Comparison of ENCODE assay signal across 15 cellular contexts in the genomic region with DNA sequence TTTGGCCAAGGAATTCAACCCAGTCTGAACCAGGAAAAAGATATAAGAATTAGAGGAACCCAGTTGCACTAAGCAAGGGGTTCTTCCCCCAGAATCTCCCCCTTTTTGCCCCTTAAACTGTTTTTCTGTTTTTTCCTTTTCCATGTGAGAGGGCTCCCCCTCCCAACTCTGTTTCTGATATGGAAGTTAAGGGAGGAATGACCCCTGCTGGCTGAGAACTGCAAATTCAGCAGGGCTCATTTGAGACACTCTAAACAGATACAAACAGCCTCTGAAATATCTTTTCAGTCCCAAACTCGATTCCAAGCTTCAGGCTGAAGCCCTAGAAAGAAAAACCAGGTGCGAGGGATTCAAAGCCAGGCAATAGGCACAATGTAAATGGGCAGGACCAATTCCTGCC.
A peak's percentile ranks its signal among the peaks of the same experiment; 100 is the strongest.
DNase-seq lines count a peak whose midpoint lies in the region; ATAC-seq, FAIRE-seq and TF ChIP-seq lines count a peak whose summit lies in the region.
"Had no signal": no experiment of that assay in that cellular context is flagged by ENCODE, and none has a peak within 500 bp of the region (broad histone marks: within the 10 kb centered on the region; RNA-seq: fewer than 3 reads in every experiment).

No MANE protein-coding gene starts in this region.

- peak; percentile 52 for TF ChIP-seq CTCF in BE2C (IDR thresholded peaks at IDR 0.05; ENCODE audit: low read depth, low read length)
- TF ChIP-seq CTCF in foreskin keratinocyte (conservative IDR thresholded peaks at IDR 0.05), result peak; percentile 59
- TF ChIP-seq CTCF in kidney (IDR thresholded peaks at IDR 0.05; ENCODE audit: borderline replicate concordance, extremely low read depth, insufficient read depth), result no peak
- TF ChIP-seq CTCF in body of pancreas (IDR thresholded peaks at IDR 0.05), result no peak

- no peak for FAIRE-seq in kidney (lab: Jason Lieb, UNC)

- DNase-seq in BE2C (peak; percentile 17), GM23248 (peak; percentile 10), RPMI7951 (ENCODE audit: low read depth) (peak; percentile 28), foreskin keratinocyte (no peak), kidney (no peak), hepatic stellate cell (ENCODE audit: low spot score) (no peak), body of pancreas (no peak)
- no peak for DNase-seq in stimulated activated naive CD8-positive, alpha-beta T cell treated with anti-CD3 and anti-CD28 coated beads, Interleukin-15, amount 100 ng/mL, for 72 hours
- DNase-seq: activated naive CD4-positive, alpha-beta T cell treated with Interleukin-2 at 50 U/mL for 16 hours; DMS79; GOT3; heart right ventricle; NCI-H1092 treated with DMSO at 0.1 percent for 48 hours; WERI-Rb-1 had no signal

- no peaks in the 10 kb centered on the region for H3F3A ChIP-seq in GM23248 (ENCODE audit: insufficient read depth)

- H3K9me3 ChIP-seq in BE2C (no peaks in the 10 kb centered on the region; the same call in 1 of the 2 replicates), GM23248 (ENCODE audit: low read depth) (no peaks in the 10 kb centered on the region), kidney (ENCODE audit: control insufficient read depth in 1 of 2, low read length in 2 of 2) (peaks cover 0 to 14% of the 10 kb centered on the region in 2 donors), body of pancreas (peaks cover 0 to 21% (median 0%) of the 10 kb centered on the region in 3 donors)

- in situ Hi-C loops in GM23248 (cut with MboI), result no loop called here

- no peaks in the 10 kb centered on the region for H3K27me3 Mint-ChIP-seq in stimulated activated naive CD8-positive, alpha-beta T cell treated with anti-CD3 and anti-CD28 coated beads, Interleukin-15, amount 100 ng/mL, for 72 hours
- H3K27me3 Mint-ChIP-seq: stimulated activated memory B cell treated with anti-CD40 and anti-IgM and Interleukin-4, amounts not matched to agents 10 μg/mL and 1 μg/mL and 100 μg/mL, for 72 hours had no signal

- H3K4me3 Mint-ChIP-seq in stimulated activated naive CD8-positive, alpha-beta T cell treated with anti-CD3 and anti-CD28 coated beads, Interleukin-15, amount 100 ng/mL, for 72 hours, result no peak overlapping the region
- H3K4me3 Mint-ChIP-seq: stimulated activated memory B cell treated with anti-CD40 and anti-IgM and Interleukin-4, amounts not matched to agents 10 μg/mL and 1 μg/mL and 100 μg/mL, for 72 hours had no signal

- no peaks in the 10 kb centered on the region for H3K4me1 Mint-ChIP-seq in stimulated activated naive CD8-positive, alpha-beta T cell treated with anti-CD3 and anti-CD28 coated beads, Interleukin-15, amount 100 ng/mL, for 72 hours
- H3K4me1 Mint-ChIP-seq: stimulated activated memory B cell treated with anti-CD40 and anti-IgM and Interleukin-4, amounts not matched to agents 10 μg/mL and 1 μg/mL and 100 μg/mL, for 72 hours had no signal

- no peaks in the 10 kb centered on the region for H3K9me2 ChIP-seq in GM23248 (ENCODE audit: insufficient read depth)

- H3K79me2 ChIP-seq in GM23248 (ENCODE audit: insufficient read depth), result no peaks in the 10 kb centered on the region

- no peak overlapping the region for H3K9ac ChIP-seq in GM23248
- no peak overlapping the region for H3K9ac ChIP-seq in kidney (ENCODE audit: low read length in 2 of 2)

- H4K20me1 ChIP-seq in GM23248 (ENCODE audit: insufficient read depth), result no peaks in the 10 kb centered on the region

- H3K4me2 ChIP-seq in GM23248 (ENCODE audit: unreplicated experiment), result no peak overlapping the region

- 86 to 87% methylated on average over 2 of the region's 2 CpGs for WGBS in GM23248 (ENCODE audit: low coverage in 1 of 2, low lambda C conversion rate in 2 of 2, missing lambda C conversion rate in 2 of 2), 2 experiments
- WGBS in body of pancreas, 2 donors, result 88 to 89% methylated on average over 2 of the region's 2 CpGs

- H3K36me3 ChIP-seq in BE2C, result no peaks in the 10 kb centered on the region
- H3K36me3 ChIP-seq in GM23248 (ENCODE audit: low read depth), result no peaks in the 10 kb centered on the region
- H3K36me3 ChIP-seq in kidney (ENCODE audit: control insufficient read depth in 1 of 2, insufficient read depth in 2 of 2, low read length in 2 of 2), result no peaks in the 10 kb centered on the region
- no peaks in the 10 kb centered on the region for H3K36me3 ChIP-seq in body of pancreas (replicated peaks in 1 of 2; ENCODE audit: insufficient read depth in 1 of 2, low read depth in 2 of 2)
- H3K36me3 ChIP-seq: heart right ventricle, WERI-Rb-1 had no signal

- H2AFZ ChIP-seq in GM23248, result no peak overlapping the region

- H3K4me3 ChIP-seq in BE2C (ENCODE audit: low read depth, low read length), result no peak overlapping the region
- no peak overlapping the region for H3K4me3 ChIP-seq in GM23248
- no peak overlapping the region for H3K4me3 ChIP-seq in kidney (ENCODE audit: low read length in 2 of 2)
- no peak overlapping the region for H3K4me3 ChIP-seq in body of pancreas
- H3K4me3 ChIP-seq: heart right ventricle had no signal

- intact Hi-C loops in kidney (cut with DNase I), result no loop called here
- intact Hi-C loops in body of pancreas (cut with DNase I), result no loop called here

- H3K27ac ChIP-seq in GM23248 (no peak overlapping the region), foreskin keratinocyte (no peak overlapping the region), kidney (ENCODE audit: low read depth in 2 of 2, low read length in 2 of 2) (no peak overlapping the region), body of pancreas (no peak overlapping the region)
- H3K27ac ChIP-seq: heart right ventricle, WERI-Rb-1 had no signal

- H3K27me3 ChIP-seq in BE2C (no peaks in the 10 kb centered on the region), GM23248 (replicated peaks; ENCODE audit: insufficient read depth) (no peaks in the 10 kb centered on the region), foreskin keratinocyte (no peaks in the 10 kb centered on the region), body of pancreas (no peaks in the 10 kb centered on the region)
- H3K27me3 ChIP-seq: heart right ventricle had no signal

- peaks cover 0 to 16% of the 10 kb centered on the region in 2 donors for H3K9me3 Mint-ChIP-seq in stimulated activated naive CD8-positive, alpha-beta T cell treated with anti-CD3 and anti-CD28 coated beads, Interleukin-15, amount 100 ng/mL, for 72 hours

- no peak for ATAC-seq in foreskin keratinocyte
- ATAC-seq in stimulated activated naive CD8-positive, alpha-beta T cell treated with anti-CD3 and anti-CD28 coated beads, Interleukin-15, amount 100 ng/mL, for 72 hours, result no peak
- no peak for ATAC-seq in body of pancreas
- ATAC-seq: heart right ventricle; stimulated activated memory B cell treated with anti-CD40 and anti-IgM and Interleukin-4, amounts not matched to agents 10 μg/mL and 1 μg/mL and 100 μg/mL, for 72 hours had no signal

- peak overlapping the region in 1 of 2 donors; percentile 11 for H3K27ac Mint-ChIP-seq in stimulated activated naive CD8-positive, alpha-beta T cell treated with anti-CD3 and anti-CD28 coated beads, Interleukin-15, amount 100 ng/mL, for 72 hours
- H3K27ac Mint-ChIP-seq: stimulated activated memory B cell treated with anti-CD40 and anti-IgM and Interleukin-4, amounts not matched to agents 10 μg/mL and 1 μg/mL and 100 μg/mL, for 72 hours had no signal

- no peaks in the 10 kb centered on the region for H3K4me1 ChIP-seq in BE2C
- no peaks in the 10 kb centered on the region for H3K4me1 ChIP-seq in GM23248 (ENCODE audit: insufficient read depth)
- H3K4me1 ChIP-seq in foreskin keratinocyte, result no peaks in the 10 kb centered on the region
- no peaks in the 10 kb centered on the region for H3K4me1 ChIP-seq in kidney (ENCODE audit: control insufficient read depth in 1 of 2, insufficient read depth in 1 of 2, low read depth in 1 of 2, low read length in 2 of 2)
- no peaks in the 10 kb centered on the region for H3K4me1 ChIP-seq in body of pancreas
- H3K4me1 ChIP-seq: heart right ventricle had no signal

- no peak for TF ChIP-seq POLR2A in body of pancreas (IDR thresholded peaks at IDR 0.05)

Comparison
In these comparisons a context has a peak if more than half of its experiments do, and no peak if none do; other contexts are left out.
1. DNase-seq: peak in BE2C (single experiment), GM23248 (single experiment) and RPMI7951 (single experiment); none in foreskin keratinocyte (0 of 2), kidney (single experiment), hepatic stellate cell (single experiment), stimulated activated naive CD8-positive, alpha-beta T cell treated with anti-CD3 and anti-CD28 coated beads, Interleukin-15, amount 100 ng/mL, for 72 hours (0 of 2) and body of pancreas (0 of 4).
2. CTCF ChIP-seq: peak in BE2C (single experiment) and foreskin keratinocyte (single experiment); none in kidney (single experiment) and body of pancreas (0 of 7).